In genomic region chrX:54042609-54043010, GRCh38 we compare ENCODE assay signal across 8 cellular contexts. TPM values are rescaled to one million over a fixed set of nuclear protein-coding genes. Genes with fewer than 3 reads are reported as not detected.
DNase-seq lines count a peak whose midpoint lies in the region; ATAC-seq and TF ChIP-seq lines count a peak whose summit lies in the region.

No MANE protein-coding gene starts in this region.

- peak in 1 of 2 donors; percentile 45 for TF ChIP-seq CTCF in right atrium auricular region (IDR thresholded peaks at IDR 0.05)

- H3K27me3 Mint-ChIP-seq in activated naive CD8-positive, alpha-beta T cell treated with anti-CD3 and anti-CD28 coated beads, Interleukin-2, amount 50 U/mL, for 24 hours = no peaks in the 10 kb centered on the region

- H3K27me3 ChIP-seq in HUES6 (ENCODE audit: control insufficient read depth, insufficient read depth, low read length) = no peaks in the 10 kb centered on the region
- H3K27me3 ChIP-seq in SJSA1 (replicated peaks) = no peaks in the 10 kb centered on the region
- no peaks in the 10 kb centered on the region for H3K27me3 ChIP-seq in right atrium auricular region

- peaks cover 22% of the 10 kb centered on the region for H3K4me1 Mint-ChIP-seq in activated naive CD8-positive, alpha-beta T cell treated with anti-CD3 and anti-CD28 coated beads, Interleukin-2, amount 50 U/mL, for 24 hours

- H3K27ac Mint-ChIP-seq in activated naive CD8-positive, alpha-beta T cell treated with anti-CD3 and anti-CD28 coated beads, Interleukin-2, amount 50 U/mL, for 24 hours = no peak overlapping the region

- H3K4me3 ChIP-seq in HUES6 (ENCODE audit: low read depth, low read length) (peak overlapping the region; percentile 86), SJSA1 (peak overlapping the region; percentile 59), right atrium auricular region (peak overlapping the region; percentile 54 to 66)

- peak; percentile 19 for DNase-seq in COLO829 (ENCODE audit: low spot score)
- peak; percentile 42 to 65 for DNase-seq in SJSA1 (ENCODE audit: low read depth in 1 of 2, low spot score in 2 of 2)
- peak; percentile 42 for DNase-seq in activated naive CD8-positive, alpha-beta T cell treated with anti-CD3 and anti-CD28 coated beads, Interleukin-2, amount 50 U/mL, for 24 hours
- DNase-seq in right atrium auricular region (ENCODE audit: low spot score) = peak; percentile 63
- peak; percentile 20 for DNase-seq in putamen (ENCODE audit: low spot score)

- H3K4me1 ChIP-seq in HUES6 (ENCODE audit: control insufficient read depth, insufficient read depth, low read length) (peaks cover 8% of the 10 kb centered on the region; the same call in 1 of the 2 replicates), SJSA1 (replicated peaks) (peaks cover 6% of the 10 kb centered on the region; the same call in 1 of the 2 replicates), right atrium auricular region (no peaks in the 10 kb centered on the region)

- H3K9ac ChIP-seq in HUES6 (ENCODE audit: low read length) = peak overlapping the region; percentile 10

- H3K27ac ChIP-seq in HUES6 (ENCODE audit: low read depth, low read length) (no peak overlapping the region), SJSA1 (no peak overlapping the region), right atrium auricular region (peak overlapping the region; percentile 88 to 94)

- H3K9me3 Mint-ChIP-seq in activated naive CD8-positive, alpha-beta T cell treated with anti-CD3 and anti-CD28 coated beads, Interleukin-2, amount 50 U/mL, for 24 hours = no peaks in the 10 kb centered on the region

- ATAC-seq in activated naive CD8-positive, alpha-beta T cell treated with anti-CD3 and anti-CD28 coated beads, Interleukin-2, amount 50 U/mL, for 24 hours = no peak
- ATAC-seq in HG03571 (IDR thresholded peaks at IDR 0.05; ENCODE audit: unreplicated experiment) (no peak), HG02938 (IDR thresholded peaks at IDR 0.05; ENCODE audit: unreplicated experiment) (no peak)

- H3K4me3 Mint-ChIP-seq in activated naive CD8-positive, alpha-beta T cell treated with anti-CD3 and anti-CD28 coated beads, Interleukin-2, amount 50 U/mL, for 24 hours = peak overlapping the region; percentile 96

- H3K9me3 ChIP-seq in HUES6 (ENCODE audit: control insufficient read depth, insufficient read depth, low read depth, low read length) (peaks cover 3% of the 10 kb centered on the region; the same call in 1 of the 2 replicates), SJSA1 (replicated peaks) (no peaks in the 10 kb centered on the region), right atrium auricular region (no peaks in the 10 kb centered on the region)

- peaks cover 27% of the 10 kb centered on the region for H3K36me3 ChIP-seq in HUES6 (ENCODE audit: control insufficient read depth, insufficient read depth, low read length)
- peaks cover 10% of the 10 kb centered on the region; the same call in 1 of the 2 replicates for H3K36me3 ChIP-seq in SJSA1
- H3K36me3 ChIP-seq in right atrium auricular region = peaks cover 11% of the 10 kb centered on the region

- peaks cover 15% of the 10 kb centered on the region for H3K36me3 Mint-ChIP-seq in activated naive CD8-positive, alpha-beta T cell treated with anti-CD3 and anti-CD28 coated beads, Interleukin-2, amount 50 U/mL, for 24 hours (ENCODE audit: low read depth)

RNA-seq across cellular contexts. Expression of gene PHF8, which starts 1.7 kb away (rescaled TPM):
- 7.8 and 15.0 TPM in 2 replicates for total RNA-seq in SJSA1 (2014; rRNA removed; shearing (Covaris generic))
- total RNA-seq in right atrium auricular region = 10 to 100 TPM in 1 of 2 donors, 1 to 10 TPM in 1; 7.8 to 12.7 TPM

Comparison
In these comparisons a context has a peak if more than half of its experiments do, and no peak if none do; other contexts are left out.
1. H3K27ac ChIP-seq: peak in right atrium auricular region (2 of 2); none in HUES6 (single experiment) and SJSA1 (single experiment).
2. Peak in every context shown above with its lines, with median percentiles within 50 percentile points of each other: DNase-seq and H3K4me3 ChIP-seq.